ENCODE assay signal across 19 cellular contexts in the genomic region with DNA sequence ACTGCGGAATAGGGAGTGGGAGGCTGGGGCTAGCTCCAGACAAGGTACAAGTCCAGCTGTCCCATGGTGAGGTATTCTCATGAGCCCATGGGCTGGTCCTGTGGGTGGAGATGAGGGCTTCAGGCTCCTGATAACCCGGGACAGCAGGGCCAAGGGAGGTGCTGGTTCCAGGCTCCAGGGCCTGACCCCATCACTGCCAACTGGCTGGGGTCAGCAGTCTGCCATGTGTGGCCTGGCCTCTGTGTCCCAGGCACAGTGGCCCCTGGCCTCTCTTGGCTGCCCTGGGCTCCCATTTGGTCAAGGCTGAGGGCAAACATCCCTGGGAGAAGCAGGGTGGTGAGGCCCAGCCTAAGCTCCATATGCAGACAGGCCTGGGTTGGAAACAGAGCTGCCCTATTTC. TPM values are rescaled to one million over a fixed set of nuclear protein-coding genes. Genes with fewer than 3 reads are reported as not detected.
DNase-seq lines count a peak whose midpoint lies in the region; ATAC-seq and TF ChIP-seq lines count a peak whose summit lies in the region.
"Had no signal": no experiment of that assay in that cellular context is flagged by ENCODE, and none has a peak within 500 bp of the region (broad histone marks: within the 10 kb centered on the region; RNA-seq: fewer than 3 reads in every experiment).

No MANE protein-coding gene starts in this region.

- no peak overlapping the region for H3K14ac ChIP-seq in mesenchymal stem cell (ENCODE audit: low read length in 2 of 2)

- H3K4me1 ChIP-seq in SK-N-SH (ENCODE audit: control insufficient read depth in 1 of 2, insufficient read depth in 2 of 2, low read depth in 1 of 2, low read length in 1 of 2) (no peaks in the 10 kb centered on the region; a peak in 1 of 4 replicates), mesenchymal stem cell (ENCODE audit: control insufficient read depth, insufficient read depth, low read depth, low read length) (no peaks in the 10 kb centered on the region), testis (no peaks in the 10 kb centered on the region), esophagus squamous epithelium (no peaks in the 10 kb centered on the region)
- H3K4me1 ChIP-seq: A549, HAP-1 had no signal

- no peak overlapping the region for H3K23ac ChIP-seq in mesenchymal stem cell (ENCODE audit: low read length in 2 of 2)

- CTCF ChIA-PET in SK-N-SH (lab: Yijun Ruan, JAX) = interaction anchor here (0.8 to 1.4 kb wide), 3 partner anchors 11 to 270 kb away, joined by 3 read pairs; no protein-coding TSS in a partner anchor

- no peak overlapping the region for H3K4me2 ChIP-seq in SK-N-SH
- no peak overlapping the region for H3K4me2 ChIP-seq in mesenchymal stem cell (ENCODE audit: low read length, poor library complexity, severe bottlenecking)
- H3K4me2 ChIP-seq: A549 had no signal

- H4K91ac ChIP-seq in mesenchymal stem cell (ENCODE audit: low read length) = no peak overlapping the region

- DNase-seq in SK-N-SH = peak; percentile 39
- DNase-seq in mesenchymal stem cell = no peak
- peak; percentile 5 for DNase-seq in testis
- DNase-seq in esophagus squamous epithelium (lab: John Stamatoyannopoulos, UW) = no peak
- no peak for DNase-seq in G401 (ENCODE audit: low spot score)
- DNase-seq: AML-193; CD4-positive, alpha-beta memory T cell; DMS153; DMS79; GF-D8; GOT3; KG1 had no signal

- H4K20me1 ChIP-seq in SK-N-SH (ENCODE audit: insufficient read depth) = no peaks in the 10 kb centered on the region

- H3K79me2 ChIP-seq in SK-N-SH (ENCODE audit: insufficient read depth) = no peaks in the 10 kb centered on the region

- no peak overlapping the region for H2BK5ac ChIP-seq in mesenchymal stem cell (ENCODE audit: low read depth, low read length, poor library complexity, severe bottlenecking)

- no peak overlapping the region for H2BK15ac ChIP-seq in mesenchymal stem cell (ENCODE audit: low read depth, poor library complexity, severe bottlenecking)

- H3K4me3 ChIP-seq in SK-N-SH (ENCODE audit: low read depth in 2 of 2, low read length in 1 of 2) (no peak overlapping the region), mesenchymal stem cell (ENCODE audit: insufficient read depth in 1 of 2, low read depth in 1 of 2, low read length in 2 of 2) (no peak overlapping the region), testis (no peak overlapping the region), esophagus squamous epithelium (no peak overlapping the region)
- H3K4me3 ChIP-seq: A549, HAP-1 had no signal

- H3K27ac ChIP-seq in SK-N-SH (ENCODE audit: low read depth in 2 of 2, low read length in 1 of 2) (no peak overlapping the region), mesenchymal stem cell (ENCODE audit: low read length, poor library complexity, severe bottlenecking) (no peak overlapping the region), testis (no peak overlapping the region), esophagus squamous epithelium (no peak overlapping the region)
- H3K27ac ChIP-seq: 22Rv1, A549 had no signal

- H2BK12ac ChIP-seq in mesenchymal stem cell (ENCODE audit: low read length in 2 of 2) = no peak overlapping the region

- H3K27me3 ChIP-seq in SK-N-SH (ENCODE audit: insufficient read depth) = no peaks in the 10 kb centered on the region
- H3K27me3 ChIP-seq in mesenchymal stem cell (ENCODE audit: control insufficient read depth in 1 of 2, insufficient read depth in 1 of 2, low read length in 2 of 2) = no peaks in the 10 kb centered on the region
- no peaks in the 10 kb centered on the region for H3K27me3 ChIP-seq in testis
- H3K27me3 ChIP-seq in esophagus squamous epithelium = no peaks in the 10 kb centered on the region

- TF ChIP-seq EP300 in SK-N-SH (IDR thresholded peaks at IDR 0.05; ENCODE audit: borderline replicate concordance in 1 of 2, low read depth in 1 of 2, low read length in 1 of 2) = no peak

- in situ Hi-C loops in G401 (cut with HindIII; ENCODE audit: low sequenced_read_pairs) = no loop called here

- H4K8ac ChIP-seq in mesenchymal stem cell (ENCODE audit: low read length) = no peak overlapping the region

- no peaks in the 10 kb centered on the region for H3F3A ChIP-seq in SK-N-SH (replicated peaks; ENCODE audit: insufficient read depth)

- TF ChIP-seq POLR2A in testis (IDR thresholded peaks at IDR 0.05) (no peak), esophagus squamous epithelium (IDR thresholded peaks at IDR 0.05) (no peak)

- WGBS in SK-N-SH (ENCODE audit: low lambda C conversion rate) = 100% methylated on average over 2 of the region's 2 CpGs
- 88% methylated on average over 2 of the region's 2 CpGs for WGBS in mesenchymal stem cell
- 97 to 100% methylated on average over 2 of the region's 2 CpGs for WGBS in testis, 2 donors
- no CpG with 5 or more reads among the region's 2 CpGs for WGBS in esophagus squamous epithelium, 2 donors

- TF ChIP-seq RAD21 in SK-N-SH (IDR thresholded peaks at IDR 0.05; ENCODE audit: low read length) = no peak

- ATAC-seq in SK-N-SH treated with all-trans-retinoic acid at 6 μM for 48 hours (no peak), HG02938 (IDR thresholded peaks at IDR 0.05; ENCODE audit: unreplicated experiment) (no peak)
- ATAC-seq: A549 had no signal

- H2AFZ ChIP-seq in SK-N-SH (ENCODE audit: low read depth) (no peak overlapping the region), mesenchymal stem cell (ENCODE audit: low read depth, low read length) (peak overlapping the region; percentile 7)

- no peak overlapping the region for H3K4ac ChIP-seq in mesenchymal stem cell (ENCODE audit: low read depth in 1 of 2, low read length in 2 of 2)

- H3K18ac ChIP-seq in mesenchymal stem cell (ENCODE audit: low read depth in 1 of 2, low read length in 2 of 2) = no peak overlapping the region

- H3K36me3 ChIP-seq in SK-N-SH (replicated peaks in 1 of 2; ENCODE audit: control insufficient read depth in 1 of 2, insufficient read depth in 2 of 2, low read length in 1 of 2) (no peaks in the 10 kb centered on the region), mesenchymal stem cell (ENCODE audit: control insufficient read depth in 1 of 2, insufficient read depth in 2 of 2, low read depth in 1 of 2, low read length in 2 of 2) (peaks cover 3 to 45% of the 10 kb centered on the region in 2 experiments), testis (ENCODE audit: low read depth, missing control alignments) (no peaks in the 10 kb centered on the region), esophagus squamous epithelium (peaks cover 0 to 8% (median 0%) of the 10 kb centered on the region in 3 donors)
- H3K36me3 ChIP-seq: HAP-1 had no signal

- no peak for TF ChIP-seq CTCF in SK-N-SH (IDR thresholded peaks at IDR 0.05)
- no peak for TF ChIP-seq CTCF in testis (IDR thresholded peaks at IDR 0.05)
- no peak for TF ChIP-seq CTCF in esophagus squamous epithelium (IDR thresholded peaks at IDR 0.05)

- H3K9me3 ChIP-seq in SK-N-SH (no peaks in the 10 kb centered on the region), mesenchymal stem cell (ENCODE audit: control insufficient read depth, low read length) (no peaks in the 10 kb centered on the region), testis (no peaks in the 10 kb centered on the region), esophagus squamous epithelium (no peaks in the 10 kb centered on the region)
- H3K9me3 ChIP-seq: A549, HAP-1 had no signal

- H3K9me2 ChIP-seq in SK-N-SH = no peaks in the 10 kb centered on the region

- no peak overlapping the region for H2BK120ac ChIP-seq in mesenchymal stem cell (ENCODE audit: low read depth, low read length)

- H3K79me1 ChIP-seq in mesenchymal stem cell (replicated peaks; ENCODE audit: low read length, poor library complexity, severe bottlenecking) = no peaks in the 10 kb centered on the region

- H3K9ac ChIP-seq in SK-N-SH (no peak overlapping the region), mesenchymal stem cell (ENCODE audit: low read length) (no peak overlapping the region)

- POLR2A ChIA-PET in SK-N-SH (lab: Yijun Ruan, JAX) = no interaction called here

- intact Hi-C loops in testis (cut with DNase I; ENCODE audit: low total_unique reads) (no loop called here), esophagus squamous epithelium (cut with DNase I) (no loop called here)

- no peak overlapping the region for H2AK5ac ChIP-seq in mesenchymal stem cell (ENCODE audit: low read length, severe bottlenecking)

TF ChIP-seq in SK-N-SH, 30 proteins besides CTCF, POLR2A, EP300 and RAD21 (continues in another document):
- TF ChIP-seq FOXM1 (IDR thresholded peaks at IDR 0.05; ENCODE audit: low read depth) (no peak), EZH2phosphoT487 (IDR thresholded peaks at IDR 0.05; ENCODE audit: borderline replicate concordance, low read depth) (no peak), FOXJ3 (CRISPR knock-in tag; IDR thresholded peaks at IDR 0.05) (no peak), SMC3 (IDR thresholded peaks at IDR 0.05; ENCODE audit: low read depth, low read length) (no peak), RXRA (IDR thresholded peaks at IDR 0.05; ENCODE audit: borderline replicate concordance, low read depth) (no peak), NRF1 (IDR thresholded peaks at IDR 0.05; ENCODE audit: low read depth, low read length) (no peak)

RNA-seq across cellular contexts. Expression of a gene that starts 1.0 kb away (rescaled TPM):
- polyA plus RNA-seq in SK-N-SH (2012; rRNA removed) (not detected in 2 replicates), testis (ENCODE audit: insufficient read depth, low read depth, low replicate concordance) (1.3 TPM)
- polyA plus RNA-seq in SK-N-SH (2012; cell fraction: cytosol; rRNA removed) = not detected in 2 replicates
- polyA plus RNA-seq in SK-N-SH (2012; cell fraction: nucleus; rRNA removed) = 0.04 TPM in 1 of 2 replicates, not detected in the other
- polyA plus RNA-seq in mesenchymal stem cell (2013, experiment 1 of 2) = 0.33 TPM
- 0.21 TPM for polyA plus RNA-seq in mesenchymal stem cell (2013, experiment 2 of 2)
- total RNA-seq in testis (1 to 10 TPM; 1.3 to 2.0 TPM), esophagus squamous epithelium (1 to 10 TPM in 2 of 4 donors, under 1 TPM in 2; 0.18 to 2.3 (median 1.1) TPM)
- total RNA-seq in G401 (2014; rRNA removed; shearing (Covaris generic)) = not detected in 2 replicates
- total RNA-seq: CD4-positive, alpha-beta memory T cell; Daoy had no signal
- polyA plus RNA-seq: A549; BJ; CD4-positive, alpha-beta memory T cell had no signal

RNA-seq across cellular contexts. Expression of a gene that starts 27.5 kb away (rescaled TPM):
- polyA plus RNA-seq in SK-N-SH (2012; rRNA removed) (not detected in 2 replicates), testis (ENCODE audit: insufficient read depth, low read depth, low replicate concordance) (6.0 TPM)
- polyA plus RNA-seq in SK-N-SH (2012; cell fraction: cytosol; rRNA removed) = not detected in 2 replicates
- polyA plus RNA-seq in SK-N-SH (2012; cell fraction: nucleus; rRNA removed) = not detected in 2 replicates
- 1.9 TPM for polyA plus RNA-seq in mesenchymal stem cell (2013, experiment 1 of 2)
- polyA plus RNA-seq in mesenchymal stem cell (2013, experiment 2 of 2) = 1.8 TPM
- total RNA-seq in testis (1 to 10 TPM; 3.2 to 5.3 TPM), esophagus squamous epithelium (10 to 100 TPM in 1 of 4 donors, 1 to 10 TPM in 2, under 1 TPM in 1; 0.61 to 10.5 (median 5.2) TPM)
- total RNA-seq in G401 (2014; rRNA removed; shearing (Covaris generic)) = not detected in 2 replicates
- total RNA-seq: Daoy had no signal
- polyA plus RNA-seq: A549 had no signal

Comparison
In these comparisons a context has a peak if more than half of its experiments do, and no peak if none do; other contexts are left out.
1. DNase-seq: peak in SK-N-SH (single experiment) and testis (single experiment); none in mesenchymal stem cell (single experiment), esophagus squamous epithelium (single experiment) and G401 (single experiment).